ENCODE assay signal across 8 cellular contexts in genomic region chr17:38852771-38853291, GRCh38. TPM values are rescaled to one million over a fixed set of nuclear protein-coding genes. Genes with fewer than 3 reads are reported as not detected.
DNase-seq lines count a peak whose midpoint lies in the region; ATAC-seq and TF ChIP-seq lines count a peak whose summit lies in the region.

No MANE protein-coding gene starts in this region.

- in situ Hi-C loops in brain microvascular endothelial cell (cut with HindIII; ENCODE audit: low pct_ligation_motif_present, low sequenced_read_pairs) = no loop called here

- peaks cover 39% of the 10 kb centered on the region for H3K4me1 Mint-ChIP-seq in CD4-positive, alpha-beta T cell (ENCODE audit: low read depth)

- H3K27ac Mint-ChIP-seq in CD4-positive, alpha-beta T cell = peak overlapping the region; percentile 96

- 1% methylated on average over 19 of the region's 19 CpGs for WGBS in liver

- POLR2A ChIA-PET in CD4-positive, alpha-beta T cell (lab: Charles Lee) = interaction anchor here (0.7 to 3.4 kb wide), 17 partner anchors 8 to 312 kb away, joined by 3 to 154 read pairs (median 8); partner anchors contain the start of genes CWC25, LASP1, MLLT6 and PIP4K2B

- H3K9me3 Mint-ChIP-seq in CD4-positive, alpha-beta T cell = no peaks in the 10 kb centered on the region

- H3K4me3 Mint-ChIP-seq in CD4-positive, alpha-beta T cell = peak overlapping the region; percentile 90

- DNase-seq in CD4-positive, alpha-beta T cell = peak in 1 of 10 experiments; percentile 15
- DNase-seq in LNCaP clone FGC (ENCODE audit: low read depth) (no peak), brain microvascular endothelial cell (no peak), tibial artery (no peak), GM19238 (ENCODE audit: insufficient read length, low spot score) (no peak), COLO829 (ENCODE audit: low spot score) (no peak)

- no peak for TF ChIP-seq CTCF in CD4-positive, alpha-beta T cell (IDR thresholded peaks at IDR 0.05)
- TF ChIP-seq CTCF in LNCaP clone FGC (IDR thresholded peaks at IDR 0.05; ENCODE audit: control insufficient read depth, extremely low read depth, insufficient read depth) = no peak
- no peak for TF ChIP-seq CTCF in brain microvascular endothelial cell (IDR thresholded peaks at IDR 0.05; ENCODE audit: low read depth, low read length, missing control alignments)
- no peak for TF ChIP-seq CTCF in liver (IDR thresholded peaks at IDR 0.05; ENCODE audit: low read depth, low read length, missing input control)
- no peak for TF ChIP-seq CTCF in tibial artery (IDR thresholded peaks at IDR 0.05)

- H3K4me1 ChIP-seq in liver (ENCODE audit: control insufficient read depth in 4 of 4, insufficient read depth in 4 of 4, low read length in 3 of 4) (peaks cover 0 to 21% (median 18%) of the 10 kb centered on the region in 4 donors), tibial artery (peaks cover 0 to 29% (median 20%) of the 10 kb centered on the region in 4 donors)

- H3K27me3 ChIP-seq in CD4-positive, alpha-beta T cell (ENCODE audit: control insufficient read depth, insufficient read depth, low read length) = no peaks in the 10 kb centered on the region
- no peaks in the 10 kb centered on the region for H3K27me3 ChIP-seq in brain microvascular endothelial cell (replicated peaks)
- no peaks in the 10 kb centered on the region for H3K27me3 ChIP-seq in liver (ENCODE audit: control insufficient read depth in 4 of 4, insufficient read depth in 4 of 4, low read length in 3 of 4)
- no peaks in the 10 kb centered on the region for H3K27me3 ChIP-seq in tibial artery

- peak overlapping the region; percentile 94 for H3K4me3 ChIP-seq in LNCaP clone FGC (ENCODE audit: low read depth, low read length)
- peak overlapping the region; percentile 96 for H3K4me3 ChIP-seq in brain microvascular endothelial cell (ENCODE audit: low read depth, low read length)
- peak overlapping the region; percentile 60 to 92 (median 78) for H3K4me3 ChIP-seq in liver (ENCODE audit: low read depth in 1 of 3, low read length in 3 of 3)
- H3K4me3 ChIP-seq in tibial artery = peak overlapping the region; percentile 53 to 78

- peak overlapping the region; percentile 86 for H3K27ac ChIP-seq in CD4-positive, alpha-beta T cell (ENCODE audit: low read depth, low read length)
- H3K27ac ChIP-seq in brain microvascular endothelial cell (peak overlapping the region; percentile 88), liver (ENCODE audit: low read depth in 1 of 2, low read length in 2 of 2) (peak overlapping the region; percentile 90 to 98), tibial artery (peak overlapping the region; percentile 87 to 88)

- CTCF ChIA-PET in CD4-positive, alpha-beta T cell (lab: Charles Lee) = interaction anchor here (1.7 to 3.0 kb wide), 2 partner anchors 15 to 30 kb away, joined by 3 to 17 read pairs; no protein-coding TSS in a partner anchor

- H3K36me3 ChIP-seq in brain microvascular endothelial cell (replicated peaks) (peaks cover 50% of the 10 kb centered on the region), liver (ENCODE audit: control insufficient read depth in 4 of 4, insufficient read depth in 3 of 4, low read depth in 1 of 4, low read length in 3 of 4) (peaks cover 14 to 40% (median 33%) of the 10 kb centered on the region in 4 donors), tibial artery (peaks cover 43 to 47% (median 47%) of the 10 kb centered on the region in 3 donors)

- peak; percentile 43 for ATAC-seq in CD4-positive, alpha-beta T cell (ENCODE audit: poor library complexity)
- ATAC-seq in GM21381 (IDR thresholded peaks at IDR 0.05; ENCODE audit: unreplicated experiment) = no peak

- H3K27me3 Mint-ChIP-seq in CD4-positive, alpha-beta T cell = no peaks in the 10 kb centered on the region

- H3K36me3 Mint-ChIP-seq in CD4-positive, alpha-beta T cell (ENCODE audit: low read depth) = peaks cover 62% of the 10 kb centered on the region

- peak in 1 of 2 donors; percentile 14 for TF ChIP-seq RAD21 in liver (IDR thresholded peaks at IDR 0.05)

- H3K9me3 ChIP-seq in CD4-positive, alpha-beta T cell (ENCODE audit: control insufficient read depth, low read length) = no peaks in the 10 kb centered on the region
- H3K9me3 ChIP-seq in liver (ENCODE audit: control insufficient read depth in 4 of 4, low read length in 3 of 4) = no peaks in the 10 kb centered on the region
- H3K9me3 ChIP-seq in tibial artery = no peaks in the 10 kb centered on the region

- peak overlapping the region; percentile 48 to 95 for H3K9ac ChIP-seq in liver (ENCODE audit: low read depth in 1 of 2, low read length in 2 of 2)

- intact Hi-C loops in CD4-positive, alpha-beta T cell (cut with DNase I, micrococcal nuclease) = loop anchor here (1.0 to 5.0 kb wide), 6 partner anchors 16 to 299 kb away; partner anchors contain the start of genes CWC25 (in 2 of the 2), PIP4K2B (in 1 of the 2) and PLXDC1 (in 1 of the 2)
- intact Hi-C loops in tibial artery (cut with DNase I; ENCODE audit: low total_unique reads) = no loop called here

TF ChIP-seq in liver, 16 proteins besides CTCF, POLR2A, EP300 and RAD21:
- TF ChIP-seq, protein P1, sequence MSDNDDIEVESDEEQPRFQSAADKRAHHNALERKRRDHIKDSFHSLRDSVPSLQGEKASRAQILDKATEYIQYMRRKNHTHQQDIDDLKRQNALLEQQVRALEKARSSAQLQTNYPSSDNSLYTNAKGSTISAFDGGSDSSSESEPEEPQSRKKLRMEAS (IDR thresholded peaks at IDR 0.05) = peak; percentile 10
- no peak for TF ChIP-seq NR2F2 (IDR thresholded peaks at IDR 0.05)

RNA-seq across cellular contexts. Expression of gene RPL23, which starts 0.7 kb away (rescaled TPM):
- total RNA-seq in CD4-positive, alpha-beta T cell = 1,000 to 10,000 TPM; 2,293 to 2,296 TPM
- 100 to 1,000 TPM; 284 to 797 TPM for total RNA-seq in liver
- polyA plus RNA-seq in liver = 100 to 1,000 TPM; 552 to 740 TPM

RNA-seq across cellular contexts. Expression of gene LASP1, which starts 17.0 kb away (rescaled TPM):
- 10 to 100 TPM; 50.1 to 50.5 TPM for total RNA-seq in CD4-positive, alpha-beta T cell
- 10 to 100 TPM; 59.4 to 77.4 TPM for total RNA-seq in liver
- 10 to 100 TPM; 18.2 to 77.7 TPM for polyA plus RNA-seq in liver

RNA-seq across cellular contexts. Expression of gene CWC25, which starts 27.7 kb away (rescaled TPM):
- 10 to 100 TPM; 63.0 to 63.3 TPM for total RNA-seq in CD4-positive, alpha-beta T cell
- total RNA-seq in liver = 1 to 10 TPM; 5.7 to 10.0 TPM
- 1 to 10 TPM; 6.2 to 8.6 TPM for polyA plus RNA-seq in liver

RNA-seq across cellular contexts. Expression of gene PIP4K2B, which starts 53.5 kb away (rescaled TPM):
- 10 to 100 TPM; 17.0 to 17.2 TPM for total RNA-seq in CD4-positive, alpha-beta T cell
- 10 to 100 TPM; 18.2 to 21.5 TPM for total RNA-seq in liver
- 1 to 10 TPM; 2.4 to 9.0 TPM for polyA plus RNA-seq in liver

Comparison
In these comparisons a context has a peak if more than half of its experiments do, and no peak if none do; other contexts are left out.
1. RNA of gene CWC25, which starts 27.7 kb away (total RNA-seq): 63.0 to 63.3 TPM in CD4-positive, alpha-beta T cell; 5.7 to 10.0 TPM in liver; every median in the first group is over 4 times any median in the second.
2. Peak in every context shown above with its lines, with median percentiles within 50 percentile points of each other: H3K27ac ChIP-seq and H3K4me3 ChIP-seq.